ENCODE assay signal across 27 cellular contexts in genomic region chr14:95252219-95252618, GRCh38.
A peak's percentile ranks its signal among the peaks of the same experiment; 100 is the strongest.
DNase-seq lines count a peak whose midpoint lies in the region; ATAC-seq, FAIRE-seq and TF ChIP-seq lines count a peak whose summit lies in the region.
"Had no signal": no experiment of that assay in that cellular context is flagged by ENCODE, and none has a peak within 500 bp of the region (broad histone marks: within the 10 kb centered on the region; RNA-seq: fewer than 3 reads in every experiment).

No MANE protein-coding gene starts in this region.

- intact Hi-C loops in cardiac septum (cut with DNase I) (no loop called here), left ventricle myocardium inferior (cut with micrococcal nuclease) (no loop called here)

- TF ChIP-seq EP300 in H1 (IDR thresholded peaks at IDR 0.05; ENCODE audit: borderline replicate concordance in 1 of 2, low read depth in 2 of 2, low read length in 2 of 2) = no peak

- H3K36me3 ChIP-seq in left ventricle myocardium inferior = no peaks in the 10 kb centered on the region
- H3K36me3 ChIP-seq in H1 (ENCODE audit: control insufficient read depth in 2 of 4, insufficient read depth in 4 of 4, low read length in 3 of 4) = no peaks in the 10 kb centered on the region
- H3K36me3 ChIP-seq: BLaER1, HAP-1 had no signal

- no peak for TF ChIP-seq RAD21 in H1 (IDR thresholded peaks at IDR 0.05 in 1 of 2, conservative IDR thresholded peaks at IDR 0.05 in 1 of 2; ENCODE audit: low read depth in 2 of 2, low read length in 2 of 2)

- no peak overlapping the region for H4K5ac ChIP-seq in H1 (ENCODE audit: insufficient read length, low read depth, low read length)

- TF ChIP-seq CTCF in left ventricle myocardium inferior (IDR thresholded peaks at IDR 0.05; ENCODE audit: borderline replicate concordance) (no peak), H1 (IDR thresholded peaks at IDR 0.05; ENCODE audit: control extremely low read depth in 1 of 3, insufficient read depth in 1 of 3, low read depth in 1 of 3, low read length in 3 of 3) (no peak)

- H4K8ac ChIP-seq in H1 (ENCODE audit: extremely low read depth, insufficient read depth, low read length) = no peak overlapping the region

- TF ChIP-seq POLR2A in H1 (IDR thresholded peaks at IDR 0.05; ENCODE audit: control extremely low read depth in 1 of 2, low read depth in 2 of 2, low read length in 2 of 2) = no peak

- H3K4me1 ChIP-seq in left ventricle myocardium inferior (peaks cover 66% of the 10 kb centered on the region), H1 (replicated peaks in 1 of 4; ENCODE audit: control insufficient read depth in 3 of 4, insufficient read depth in 4 of 4, low read length in 3 of 4) (peaks cover 0 to 22% (median 17%) of the 10 kb centered on the region in 4 experiments)
- H3K4me1 ChIP-seq: HAP-1 had no signal

- H3K4ac ChIP-seq in H1 (replicated peaks; ENCODE audit: insufficient read length, low read depth, low read length) = no peak overlapping the region

- H3K4me3 ChIP-seq in left ventricle myocardium inferior = no peak overlapping the region
- no peak overlapping the region for H3K4me3 ChIP-seq in H1 (ENCODE audit: extremely low read depth in 1 of 4, insufficient read depth in 2 of 4, low read depth in 3 of 4, low read length in 4 of 4)
- H3K4me3 ChIP-seq: BLaER1, GM23338, HAP-1 had no signal

- no peak overlapping the region for H2BK20ac ChIP-seq in H1 (ENCODE audit: low read length)

- no peak overlapping the region for H3K23ac ChIP-seq in H1 (ENCODE audit: insufficient read length)

- no peak overlapping the region for H3K4me2 ChIP-seq in H1 (ENCODE audit: insufficient read depth in 1 of 2, low read depth in 2 of 2, low read length in 2 of 2)
- H3K4me2 ChIP-seq: GM23338 had no signal

- H4K20me1 ChIP-seq in H1 (replicated peaks in 1 of 2; ENCODE audit: control insufficient read depth in 1 of 2, insufficient read depth in 2 of 2, low read length in 2 of 2) = no peaks in the 10 kb centered on the region
- H4K20me1 ChIP-seq: BLaER1 had no signal

- no peak overlapping the region for H2BK12ac ChIP-seq in H1 (ENCODE audit: low read depth, low read length)

- no peak overlapping the region for H2BK15ac ChIP-seq in H1 (ENCODE audit: low read length)

- no peak overlapping the region for H3K14ac ChIP-seq in H1 (ENCODE audit: insufficient read length)

- H2AK5ac ChIP-seq in H1 (ENCODE audit: low read depth, low read length) = no peak overlapping the region; the same call in 1 of the 2 replicates

- H3K9me3 ChIP-seq in left ventricle myocardium inferior (replicated peaks) = no peaks in the 10 kb centered on the region
- no peaks in the 10 kb centered on the region for H3K9me3 ChIP-seq in H1 (ENCODE audit: insufficient read depth in 2 of 2, low read depth in 1 of 2, low read length in 1 of 2)
- H3K9me3 ChIP-seq: BLaER1, HAP-1 had no signal

- H4K91ac ChIP-seq in H1 (replicated peaks; ENCODE audit: insufficient read length, low read length) = peak overlapping the region; percentile 4

- no peak for ATAC-seq in GM18517 (IDR thresholded peaks at IDR 0.05; ENCODE audit: unreplicated experiment)
- ATAC-seq: GM23338, HepG2 had no signal

- DNase-seq in cardiac septum (ENCODE audit: low spot score) (peak; percentile 47), left ventricle myocardium inferior (no peak), H1 (ENCODE audit: low read depth in 1 of 2, low spot score in 2 of 2) (no peak), mesenteric fat pad (ENCODE audit: low spot score) (peak; percentile 49), retina (no peak), HCEC 1CT (no peak)
- DNase-seq: CD4-positive, CD25-positive, alpha-beta regulatory T cell; DMS53; Kasumi-1; NCI-H1092 treated with DMSO at 0.1 percent for 48 hours; NCI-H1436; NCI-H187; NCI-H2081 treated with DMSO at 0.1 percent for 48 hours; NCI-H2171; NCI-H226; NCI-H510A; NCI-H69; SHP77 had no signal

- H3K27ac ChIP-seq in left ventricle myocardium inferior (replicated peaks) = no peak overlapping the region
- no peak overlapping the region for H3K27ac ChIP-seq in H1 (ENCODE audit: low read depth, low read length)
- peak overlapping the region; percentile 9 for H3K27ac ChIP-seq in temporal lobe (ENCODE audit: low read depth, low read length)
- H3K27ac ChIP-seq: 22Rv1, BLaER1, RWPE1 had no signal

- WGBS in H1 (ENCODE audit: extremely low coverage in 1 of 2, insufficient coverage in 1 of 2, insufficient read length in 1 of 2, insufficient replicate concordance in 2 of 2, low coverage in 1 of 2, low lambda C conversion rate in 2 of 2, missing lambda C conversion rate in 1 of 2), 2 experiments = 90% methylated on average over 6 of the region's 6 CpGs; no CpG with 5 or more reads in 1 of the 2 experiments

- CTCF ChIA-PET in H1 (lab: Charles Lee; ENCODE audit: partially characterized antibody) = interaction anchor here (1.5 to 2.1 kb wide), 2 partner anchors 11 to 17 kb away, joined by 3 to 5 read pairs; no protein-coding TSS in a partner anchor

- H3K18ac ChIP-seq in H1 (ENCODE audit: extremely low read depth, low read length) = no peak overlapping the region

- no peaks in the 10 kb centered on the region for H3K23me2 ChIP-seq in H1 (ENCODE audit: low read depth, low read length)

- H3K27me3 ChIP-seq in left ventricle myocardium inferior (ENCODE audit: low read depth) (peaks cover 6% of the 10 kb centered on the region), H1 (replicated peaks in 1 of 4; ENCODE audit: control insufficient read depth in 3 of 4, extremely low read depth in 1 of 4, insufficient read depth in 3 of 4, low read length in 3 of 4) (no peaks in the 10 kb centered on the region)
- H3K27me3 ChIP-seq: BLaER1 had no signal

- FAIRE-seq in H1 (lab: Jason Lieb, UNC) = no peak
- FAIRE-seq: GM18507, HepG2 had no signal

- no peak overlapping the region for H2AFZ ChIP-seq in H1 (ENCODE audit: low read length)
- H2AFZ ChIP-seq: GM23338 had no signal

- H3K79me1 ChIP-seq in H1 (ENCODE audit: low read depth, low read length) = no peaks in the 10 kb centered on the region

- no peak overlapping the region for H2BK120ac ChIP-seq in H1 (replicated peaks; ENCODE audit: low read depth, low read length)

- H2BK5ac ChIP-seq in H1 (ENCODE audit: low read depth, low read length) = no peak overlapping the region

- no peak overlapping the region for H3K56ac ChIP-seq in H1 (replicated peaks; ENCODE audit: insufficient read length, low read depth, low read length)

- no peak overlapping the region for H3K9ac ChIP-seq in H1 (replicated peaks in 1 of 4; ENCODE audit: extremely low read depth in 1 of 4, low read depth in 3 of 4, low read length in 3 of 4)
- H3K9ac ChIP-seq: BLaER1 had no signal

- POLR2A ChIA-PET in H1 (lab: Charles Lee; ENCODE audit: partially characterized antibody) = no interaction called here

- H3K79me2 ChIP-seq in H1 (ENCODE audit: control insufficient read depth in 1 of 2, insufficient read depth in 2 of 2, low read length in 2 of 2) = no peaks in the 10 kb centered on the region

TF ChIP-seq in H1, 55 proteins besides CTCF, POLR2A, EP300 and RAD21:
- TF ChIP-seq SAP30 (IDR thresholded peaks at IDR 0.05; ENCODE audit: insufficient read depth, insufficient replicate concordance, low read length) (no peak), TAF7 (optimal IDR thresholded peaks at IDR 0.05; ENCODE audit: borderline replicate concordance, low read depth, low read length) (no peak), SIX5 (IDR thresholded peaks at IDR 0.05; ENCODE audit: low read depth, low read length) (no peak), HDAC2 (IDR thresholded peaks at IDR 0.05; ENCODE audit: borderline replicate concordance in 1 of 2, low read depth in 2 of 2, low read length in 2 of 2) (no peak), SP4 (IDR thresholded peaks at IDR 0.05; ENCODE audit: low read length) (no peak), NANOG (IDR thresholded peaks at IDR 0.05; ENCODE audit: insufficient read depth, low read depth, low read length, poor library complexity, severe bottlenecking) (no peak), JUND (IDR thresholded peaks at IDR 0.05; ENCODE audit: low read length) (no peak), CTBP2 (IDR thresholded peaks at IDR 0.05; ENCODE audit: borderline replicate concordance, insufficient read depth, insufficient read length, low read length) (no peak), TAF1 (IDR thresholded peaks at IDR 0.05; ENCODE audit: low read depth, low read length) (no peak), POU5F1 (IDR thresholded peaks at IDR 0.05; ENCODE audit: low read depth, low read length) (no peak)
- TF ChIP-seq, protein P1, sequence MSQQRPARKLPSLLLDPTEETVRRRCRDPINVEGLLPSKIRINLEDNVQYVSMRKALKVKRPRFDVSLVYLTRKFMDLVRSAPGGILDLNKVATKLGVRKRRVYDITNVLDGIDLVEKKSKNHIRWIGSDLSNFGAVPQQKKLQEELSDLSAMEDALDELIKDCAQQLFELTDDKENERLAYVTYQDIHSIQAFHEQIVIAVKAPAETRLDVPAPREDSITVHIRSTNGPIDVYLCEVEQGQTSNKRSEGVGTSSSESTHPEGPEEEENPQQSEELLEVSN (IDR thresholded peaks at IDR 0.05) = no peak
- TF ChIP-seq, protein P2, sequence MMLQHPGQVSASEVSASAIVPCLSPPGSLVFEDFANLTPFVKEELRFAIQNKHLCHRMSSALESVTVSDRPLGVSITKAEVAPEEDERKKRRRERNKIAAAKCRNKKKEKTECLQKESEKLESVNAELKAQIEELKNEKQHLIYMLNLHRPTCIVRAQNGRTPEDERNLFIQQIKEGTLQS (IDR thresholded peaks at IDR 0.05; ENCODE audit: insufficient read depth, low read depth, low read length) = no peak

Comparison
In these comparisons a context has a peak if more than half of its experiments do, and no peak if none do; other contexts are left out.
1. DNase-seq: peak in cardiac septum (single experiment) and mesenteric fat pad (single experiment); none in left ventricle myocardium inferior (single experiment), H1 (0 of 2), retina (single experiment) and HCEC 1CT (single experiment).